Comparison of ENCODE assay signal across 26 cellular contexts in genomic region chr14:90803249-90803648, GRCh38. TPM values are rescaled to one million over a fixed set of nuclear protein-coding genes. Genes with fewer than 3 reads are reported as not detected.
DNase-seq lines count a peak whose midpoint lies in the region; ATAC-seq and TF ChIP-seq lines count a peak whose summit lies in the region.
"Had no signal": no experiment of that assay in that cellular context is flagged by ENCODE, and none has a peak within 500 bp of the region (broad histone marks: within the 10 kb centered on the region; RNA-seq: fewer than 3 reads in every experiment).

No MANE protein-coding gene starts in this region.

- no peak overlapping the region for H3K4ac ChIP-seq in mesenchymal stem cell (ENCODE audit: low read depth in 1 of 2, low read length in 2 of 2)

- H3K4me1 Mint-ChIP-seq in activated T-helper 1 cell treated with anti-CD3 and anti-CD28 coated beads, Interleukin-12 subunit alpha, Interleukin-12 subunit beta, Interleukin-2, Interleukin-4 antibody, amounts not matched to agents 30 ng/mL and 10 ng/mL and 1 ng/mL, durations not matched to agents 14 hours and 24 hours and 36 hours (ENCODE audit: low read depth), result peaks cover 6% of the 10 kb centered on the region

- H3K79me1 ChIP-seq in mesenchymal stem cell (replicated peaks; ENCODE audit: low read length, poor library complexity, severe bottlenecking), result peaks cover 50% of the 10 kb centered on the region

- peaks cover 16% of the 10 kb centered on the region for H3F3A ChIP-seq in Loucy (ENCODE audit: low read depth)

- H3K27me3 ChIP-seq in Loucy (ENCODE audit: insufficient read depth, low read length, poor library complexity, severe bottlenecking) (no peaks in the 10 kb centered on the region), mesenchymal stem cell (ENCODE audit: control insufficient read depth in 1 of 2, insufficient read depth in 1 of 2, low read length in 2 of 2) (no peaks in the 10 kb centered on the region), dorsolateral prefrontal cortex (no peaks in the 10 kb centered on the region)
- H3K27me3 ChIP-seq: esophagus squamous epithelium, SJCRH30, tibial artery had no signal

- H2BK15ac ChIP-seq in mesenchymal stem cell (ENCODE audit: low read depth, poor library complexity, severe bottlenecking), result no peak overlapping the region

- no peak for ATAC-seq in HG03342 (IDR thresholded peaks at IDR 0.05; ENCODE audit: unreplicated experiment)
- ATAC-seq: activated CD8-positive, alpha-beta memory T cell treated with anti-CD3 and anti-CD28 coated beads, Interleukin-2, amount 10 ng/mL, durations not matched to agents 7 days and 5 days; activated naive CD4-positive, alpha-beta T cell treated with anti-CD3 and anti-CD28 coated beads, Interleukin-2, amount 50 U/mL, for 72 hours; GM12878; naive thymus-derived CD8-positive, alpha-beta T cell had no signal

- no peak overlapping the region for H4K91ac ChIP-seq in mesenchymal stem cell (ENCODE audit: low read length)

- peaks cover 4% of the 10 kb centered on the region for H3K27me3 Mint-ChIP-seq in activated T-helper 1 cell treated with anti-CD3 and anti-CD28 coated beads, Interleukin-12 subunit alpha, Interleukin-12 subunit beta, Interleukin-2, Interleukin-4 antibody, amounts not matched to agents 30 ng/mL and 10 ng/mL and 1 ng/mL, durations not matched to agents 14 hours and 24 hours and 36 hours (ENCODE audit: insufficient read depth)
- H3K27me3 Mint-ChIP-seq: activated CD4-positive, alpha-beta T cell treated with anti-CD3 and anti-CD28 coated beads, Interleukin-2, amount 10 ng/mL, durations not matched to agents 7 days and 5 days; activated CD8-positive, alpha-beta memory T cell treated with anti-CD3 and anti-CD28 coated beads, Interleukin-2, amount 10 ng/mL, durations not matched to agents 7 days and 5 days; naive thymus-derived CD8-positive, alpha-beta T cell had no signal

- no peak overlapping the region for H2BK12ac ChIP-seq in mesenchymal stem cell (ENCODE audit: low read length in 2 of 2)

- H3K36me3 ChIP-seq in Loucy (ENCODE audit: insufficient read depth, low read length), result no peaks in the 10 kb centered on the region
- peaks cover 0 to 8% of the 10 kb centered on the region in 2 experiments for H3K36me3 ChIP-seq in mesenchymal stem cell (ENCODE audit: control insufficient read depth in 1 of 2, insufficient read depth in 2 of 2, low read depth in 1 of 2, low read length in 2 of 2)
- H3K36me3 ChIP-seq: esophagus squamous epithelium, SJCRH30, tibial artery had no signal

- H3K4me3 ChIP-seq in Loucy (ENCODE audit: low read length, poor library complexity, severe bottlenecking) (peak overlapping the region; percentile 51), mesenchymal stem cell (ENCODE audit: insufficient read depth in 1 of 2, low read depth in 1 of 2, low read length in 2 of 2) (no peak overlapping the region), skin epidermis (no peak overlapping the region), dorsolateral prefrontal cortex (no peak overlapping the region)
- H3K4me3 ChIP-seq: esophagus squamous epithelium, GM12878, SJCRH30, tibial artery had no signal

- no peaks in the 10 kb centered on the region for H3K9me2 ChIP-seq in Loucy (replicated peaks; ENCODE audit: low read depth, low read length)

- H3K27ac ChIP-seq in mesenchymal stem cell (ENCODE audit: low read length, poor library complexity, severe bottlenecking), result no peak overlapping the region
- H3K27ac ChIP-seq in skin epidermis, result peak overlapping the region in 12 of 21 experiments; percentile 3 to 70 (median 54)
- H3K27ac ChIP-seq in dorsolateral prefrontal cortex, result peak overlapping the region in 4 of 59 donors; percentile 0 to 55 (median 22)
- H3K27ac ChIP-seq: SJCRH30, tibial artery had no signal

- 83% methylated on average over 2 of the region's 2 CpGs for WGBS in mesenchymal stem cell

- DNase-seq in activated T-helper 1 cell treated with anti-CD3 and anti-CD28 coated beads, Interleukin-12 subunit alpha, Interleukin-12 subunit beta, Interleukin-2, Interleukin-4 antibody, amounts not matched to agents 30 ng/mL and 10 ng/mL and 1 ng/mL, durations not matched to agents 14 hours and 24 hours and 36 hours (ENCODE audit: low spot score), result no peak
- DNase-seq in mesenchymal stem cell, result no peak
- no peak for DNase-seq in dorsolateral prefrontal cortex
- DNase-seq in NCI-H748 (lab: John Stamatoyannopoulos, UW; ENCODE audit: unreplicated experiment), result no peak
- no peak for DNase-seq in hepatic stellate cell (ENCODE audit: low spot score)
- DNase-seq: activated CD4-positive, alpha-beta T cell treated with anti-CD3 and anti-CD28 coated beads, Interleukin-2, amount 10 ng/mL, durations not matched to agents 7 days and 5 days; activated CD8-positive, alpha-beta memory T cell treated with anti-CD3 and anti-CD28 coated beads, Interleukin-2, amount 10 ng/mL, durations not matched to agents 7 days and 5 days; DMS79; effector memory CD4-positive, alpha-beta T cell; esophagus squamous epithelium; HFFc6; Karpas-422; kidney glomerular epithelial cell; naive thymus-derived CD8-positive, alpha-beta T cell; NCI-H1105; NCI-H2029; SJCRH30; stimulated activated naive CD4-positive, alpha-beta T cell had no signal

- no peak overlapping the region for H3K14ac ChIP-seq in mesenchymal stem cell (ENCODE audit: low read length in 2 of 2)

- H2BK120ac ChIP-seq in mesenchymal stem cell (ENCODE audit: low read depth, low read length), result no peak overlapping the region

- H4K8ac ChIP-seq in mesenchymal stem cell (ENCODE audit: low read length), result no peak overlapping the region

- no peak for TF ChIP-seq CTCF in Loucy (conservative IDR thresholded peaks at IDR 0.05; ENCODE audit: low read length)
- TF ChIP-seq CTCF in dorsolateral prefrontal cortex (IDR thresholded peaks at IDR 0.05 in 54 of 56, conservative IDR thresholded peaks at IDR 0.05 in 2 of 56; ENCODE audit: low read depth in 1 of 56, partially characterized antibody in 56 of 56), result no peak

- no peak overlapping the region for H2BK5ac ChIP-seq in mesenchymal stem cell (ENCODE audit: low read depth, low read length, poor library complexity, severe bottlenecking)

- intact Hi-C loops in activated T-helper 1 cell treated with anti-CD3 and anti-CD28 coated beads, Interleukin-12 subunit alpha, Interleukin-12 subunit beta, Interleukin-2, Interleukin-4 antibody, amounts not matched to agents 30 ng/mL and 10 ng/mL and 1 ng/mL, durations not matched to agents 14 hours and 24 hours and 36 hours (cut with micrococcal nuclease), result no loop called here
- intact Hi-C loops in dorsolateral prefrontal cortex (cut with DNase I), result no loop called here

- peak overlapping the region; percentile 63 for H3K4me2 ChIP-seq in Loucy (ENCODE audit: low read depth, low read length, poor library complexity, severe bottlenecking)
- H3K4me2 ChIP-seq in mesenchymal stem cell (ENCODE audit: low read length, poor library complexity, severe bottlenecking), result no peak overlapping the region

- no peak overlapping the region for H2AFZ ChIP-seq in Loucy (ENCODE audit: low read length)
- no peak overlapping the region for H2AFZ ChIP-seq in mesenchymal stem cell (ENCODE audit: low read depth, low read length)

- peak overlapping the region; percentile 6 to 60 for H3K18ac ChIP-seq in mesenchymal stem cell (ENCODE audit: low read depth in 1 of 2, low read length in 2 of 2)

- H2AK5ac ChIP-seq in mesenchymal stem cell (ENCODE audit: low read length, severe bottlenecking), result no peak overlapping the region

- H3K9ac ChIP-seq in Loucy (ENCODE audit: low read depth, low read length, poor library complexity, severe bottlenecking) (peak overlapping the region; percentile 67), mesenchymal stem cell (ENCODE audit: low read length) (no peak overlapping the region)

- H3K4me1 ChIP-seq in Loucy (ENCODE audit: insufficient read depth, low read length, poor library complexity, severe bottlenecking), result peaks cover 76% of the 10 kb centered on the region
- peaks cover 34% of the 10 kb centered on the region for H3K4me1 ChIP-seq in mesenchymal stem cell (ENCODE audit: control insufficient read depth, insufficient read depth, low read depth, low read length)
- H3K4me1 ChIP-seq: SJCRH30 had no signal

- H4K20me1 ChIP-seq in Loucy (ENCODE audit: insufficient read depth, low read length, poor library complexity, severe bottlenecking), result no peaks in the 10 kb centered on the region

- no peak overlapping the region for H3K4me3 Mint-ChIP-seq in activated T-helper 1 cell treated with anti-CD3 and anti-CD28 coated beads, Interleukin-12 subunit alpha, Interleukin-12 subunit beta, Interleukin-2, Interleukin-4 antibody, amounts not matched to agents 30 ng/mL and 10 ng/mL and 1 ng/mL, durations not matched to agents 14 hours and 24 hours and 36 hours
- H3K4me3 Mint-ChIP-seq: activated CD4-positive, alpha-beta T cell treated with anti-CD3 and anti-CD28 coated beads, Interleukin-2, amount 10 ng/mL, durations not matched to agents 7 days and 5 days; activated CD8-positive, alpha-beta memory T cell treated with anti-CD3 and anti-CD28 coated beads, Interleukin-2, amount 10 ng/mL, durations not matched to agents 7 days and 5 days; HFFc6; memory B cell; naive thymus-derived CD8-positive, alpha-beta T cell; T-helper 1 cell treated with Interleukin-12 subunit alpha and Interleukin-12 subunit beta and Interleukin-4 antibody, amounts not matched to agents 30 μg/mL and 1 μg/mL, for 36 hours had no signal

- H3K9me3 Mint-ChIP-seq in activated T-helper 1 cell treated with anti-CD3 and anti-CD28 coated beads, Interleukin-12 subunit alpha, Interleukin-12 subunit beta, Interleukin-2, Interleukin-4 antibody, amounts not matched to agents 30 ng/mL and 10 ng/mL and 1 ng/mL, durations not matched to agents 14 hours and 24 hours and 36 hours, result no peaks in the 10 kb centered on the region
- H3K9me3 Mint-ChIP-seq: activated CD4-positive, alpha-beta T cell treated with anti-CD3 and anti-CD28 coated beads, Interleukin-2, amount 10 ng/mL, durations not matched to agents 7 days and 5 days; HFFc6; memory B cell; naive thymus-derived CD8-positive, alpha-beta T cell; T-helper 1 cell treated with Interleukin-12 subunit alpha and Interleukin-12 subunit beta and Interleukin-4 antibody, amounts not matched to agents 30 μg/mL and 1 μg/mL, for 36 hours had no signal

- H3K79me2 ChIP-seq in Loucy (ENCODE audit: insufficient read depth, low read length), result peaks cover 60% of the 10 kb centered on the region

- H3K9me3 ChIP-seq in Loucy (ENCODE audit: insufficient read depth, low read depth, low read length), result no peaks in the 10 kb centered on the region
- H3K9me3 ChIP-seq in mesenchymal stem cell (ENCODE audit: control insufficient read depth, low read length), result no peaks in the 10 kb centered on the region
- H3K9me3 ChIP-seq: esophagus squamous epithelium, SJCRH30, tibial artery had no signal

- H3K36me3 Mint-ChIP-seq in activated T-helper 1 cell treated with anti-CD3 and anti-CD28 coated beads, Interleukin-12 subunit alpha, Interleukin-12 subunit beta, Interleukin-2, Interleukin-4 antibody, amounts not matched to agents 30 ng/mL and 10 ng/mL and 1 ng/mL, durations not matched to agents 14 hours and 24 hours and 36 hours (ENCODE audit: low read depth), result no peaks in the 10 kb centered on the region
- H3K36me3 Mint-ChIP-seq: activated CD8-positive, alpha-beta memory T cell treated with anti-CD3 and anti-CD28 coated beads, Interleukin-2, amount 10 ng/mL, durations not matched to agents 7 days and 5 days; activated naive CD4-positive, alpha-beta T cell treated with anti-CD3 and anti-CD28 coated beads, Interleukin-2, amount 50 U/mL, for 72 hours; memory B cell; naive thymus-derived CD8-positive, alpha-beta T cell had no signal

- H3K27ac Mint-ChIP-seq in activated T-helper 1 cell treated with anti-CD3 and anti-CD28 coated beads, Interleukin-12 subunit alpha, Interleukin-12 subunit beta, Interleukin-2, Interleukin-4 antibody, amounts not matched to agents 30 ng/mL and 10 ng/mL and 1 ng/mL, durations not matched to agents 14 hours and 24 hours and 36 hours, result peak overlapping the region; percentile 9
- H3K27ac Mint-ChIP-seq: activated CD4-positive, alpha-beta T cell treated with anti-CD3 and anti-CD28 coated beads, Interleukin-2, amount 10 ng/mL, durations not matched to agents 7 days and 5 days; activated CD8-positive, alpha-beta memory T cell treated with anti-CD3 and anti-CD28 coated beads, Interleukin-2, amount 10 ng/mL, durations not matched to agents 7 days and 5 days; activated naive CD4-positive, alpha-beta T cell treated with anti-CD3 and anti-CD28 coated beads, Interleukin-2, amount 50 U/mL, for 72 hours; HFFc6; memory B cell; T-helper 1 cell treated with Interleukin-12 subunit alpha and Interleukin-12 subunit beta and Interleukin-4 antibody, amounts not matched to agents 30 μg/mL and 1 μg/mL, for 36 hours had no signal

- no peak overlapping the region for H3K23ac ChIP-seq in mesenchymal stem cell (ENCODE audit: low read length in 2 of 2)

RNA-seq across cellular contexts. Expression of gene TTC7B, which starts 13.0 kb away (rescaled TPM):
- total RNA-seq in activated T-helper 1 cell treated with anti-CD3 and anti-CD28 coated beads, Interleukin-12 subunit alpha, Interleukin-12 subunit beta, Interleukin-2, Interleukin-4 antibody, amounts not matched to agents 30 ng/mL and 10 ng/mL and 1 ng/mL, durations not matched to agents 14 hours and 24 hours and 36 hours, result 3.1 and 4.3 TPM in 2 replicates
- polyA plus RNA-seq in mesenchymal stem cell (2013, experiment 1 of 2), result 28.7 TPM
- 28.3 TPM for polyA plus RNA-seq in mesenchymal stem cell (2013, experiment 2 of 2)
- total RNA-seq in dorsolateral prefrontal cortex, result 100 to 1,000 TPM in 119 of 120 experiments, 10 to 100 TPM in 1; 90.4 to 281 (median 204) TPM

Comparison
In these comparisons a context has a peak if more than half of its experiments do, and no peak if none do; other contexts are left out.
1. RNA of gene TTC7B, which starts 13.0 kb away (total RNA-seq): 90.4 to 281 TPM in dorsolateral prefrontal cortex; 3.1 to 4.3 TPM in activated T-helper 1 cell treated with anti-CD3 and anti-CD28 coated beads, Interleukin-12 subunit alpha, Interleukin-12 subunit beta, Interleukin-2, Interleukin-4 antibody, amounts not matched to agents 30 ng/mL and 10 ng/mL and 1 ng/mL, durations not matched to agents 14 hours and 24 hours and 36 hours; every median in the first group is over 10 times any median in the second.